ENCODE assay signal across 17 cellular contexts in genomic region chr9:34079181-34079580, GRCh38. TPM values are rescaled to one million over a fixed set of nuclear protein-coding genes. Genes with fewer than 3 reads are reported as not detected.
DNase-seq lines count a peak whose midpoint lies in the region; ATAC-seq and TF ChIP-seq lines count a peak whose summit lies in the region.
"Had no signal": no experiment of that assay in that cellular context is flagged by ENCODE, and none has a peak within 500 bp of the region (broad histone marks: within the 10 kb centered on the region; RNA-seq: fewer than 3 reads in every experiment).

No MANE protein-coding gene starts in this region.

- in situ Hi-C loops in Panc1 (cut with HindIII; ENCODE audit: low pct_unique_long_range_greater_than_20kb, low sequenced_read_pairs), result no loop called here

- no peak overlapping the region for H3K14ac ChIP-seq in trophoblast cell (ENCODE audit: low read length)

- H3K4ac ChIP-seq in trophoblast cell (ENCODE audit: low read depth, low read length), result no peak overlapping the region

- no peaks in the 10 kb centered on the region for H3K27me3 ChIP-seq in Panc1 (ENCODE audit: control insufficient read depth, insufficient read depth, low read length)
- no peaks in the 10 kb centered on the region for H3K27me3 ChIP-seq in trophoblast cell (ENCODE audit: insufficient read depth, low read length)
- H3K27me3 ChIP-seq: neural progenitor cell, thyroid gland had no signal

- H3K36me3 ChIP-seq in Panc1 (ENCODE audit: control insufficient read depth, insufficient read depth, low read length) (no peaks in the 10 kb centered on the region), trophoblast cell (ENCODE audit: control insufficient read depth in 1 of 2, insufficient read depth in 2 of 2, low read length in 2 of 2) (no peaks in the 10 kb centered on the region)
- H3K36me3 ChIP-seq: neural progenitor cell, thyroid gland had no signal

- H3K27ac ChIP-seq in Panc1 (ENCODE audit: low read length) (no peak overlapping the region), trophoblast cell (ENCODE audit: low read depth, low read length) (no peak overlapping the region)
- H3K27ac ChIP-seq: neural progenitor cell, skin epidermis, thyroid gland had no signal

- no peaks in the 10 kb centered on the region for H3K4me1 ChIP-seq in Panc1 (ENCODE audit: control insufficient read depth, insufficient read depth, low read length)
- no peaks in the 10 kb centered on the region for H3K4me1 ChIP-seq in trophoblast cell (ENCODE audit: control insufficient read depth in 1 of 2, insufficient read depth in 2 of 2, low read length in 2 of 2)
- H3K4me1 ChIP-seq: neural progenitor cell, thyroid gland had no signal

- H2BK12ac ChIP-seq in trophoblast cell (ENCODE audit: low read length), result no peak overlapping the region

- H4K8ac ChIP-seq in trophoblast cell (ENCODE audit: low read depth, low read length), result no peak overlapping the region

- no TSS peak for BruUV-seq in Panc1 (replicated peaks; lab: Mats Ljungman, UMichigan)

- no peak for TF ChIP-seq CTCF in Panc1 (IDR thresholded peaks at IDR 0.05)

- POLR2A ChIA-PET in Panc1 (lab: Charles Lee), result no interaction called here

- H2AFZ ChIP-seq in trophoblast cell (ENCODE audit: insufficient read depth, low read length, poor library complexity), result no peak overlapping the region
- H2AFZ ChIP-seq: neural progenitor cell had no signal

- no peak overlapping the region for H4K91ac ChIP-seq in trophoblast cell (ENCODE audit: low read depth, low read length)

- no peak overlapping the region for H3K4me2 ChIP-seq in trophoblast cell (ENCODE audit: low read length)
- H3K4me2 ChIP-seq: neural progenitor cell had no signal

- H3K79me1 ChIP-seq in trophoblast cell (ENCODE audit: low read length), result no peaks in the 10 kb centered on the region

- H3K23ac ChIP-seq in trophoblast cell (ENCODE audit: low read length), result no peak overlapping the region

- H3K9ac ChIP-seq in trophoblast cell (ENCODE audit: low read length), result no peak overlapping the region
- H3K9ac ChIP-seq: neural progenitor cell had no signal

- H4K12ac ChIP-seq in trophoblast cell (ENCODE audit: low read depth, low read length), result no peak overlapping the region

- WGBS in trophoblast cell (ENCODE audit: extremely low coverage, insufficient coverage, insufficient read length), result no CpG with 5 or more reads among the region's 2 CpGs

- no peak overlapping the region for H3K18ac ChIP-seq in trophoblast cell (ENCODE audit: low read length)

- H3K4me3 ChIP-seq in Panc1 (ENCODE audit: low read depth in 2 of 2, low read length in 2 of 2) (no peak overlapping the region), trophoblast cell (ENCODE audit: low read depth, low read length) (no peak overlapping the region)
- H3K4me3 ChIP-seq: neural progenitor cell, skin epidermis, thyroid gland had no signal

- ATAC-seq in Panc1 (no peak), esophagus mucosa (peak; percentile 30), left lobe of liver (no peak)
- ATAC-seq: SK-N-SH treated with all-trans-retinoic acid at 6 μM for 48 hours had no signal

- intact Hi-C loops in Panc1 (cut with micrococcal nuclease; ENCODE audit: unreplicated experiment), result no loop called here

- no peaks in the 10 kb centered on the region for H3K9me3 ChIP-seq in Panc1 (ENCODE audit: control insufficient read depth, insufficient read depth, low read depth, low read length)
- H3K9me3 ChIP-seq in trophoblast cell (ENCODE audit: insufficient read depth, low read depth, low read length), result no peaks in the 10 kb centered on the region
- H3K9me3 ChIP-seq: thyroid gland had no signal

- no peak overlapping the region for H2BK5ac ChIP-seq in trophoblast cell (ENCODE audit: low read depth, low read length, poor library complexity)

- CTCF ChIA-PET in Panc1 (lab: Charles Lee), result no interaction called here

- no peak overlapping the region for H2BK120ac ChIP-seq in trophoblast cell (ENCODE audit: insufficient read depth, low read length, poor library complexity)

- H3K79me2 ChIP-seq in trophoblast cell (ENCODE audit: control insufficient read depth, insufficient read depth, low read length, poor library complexity), result no peaks in the 10 kb centered on the region

- no peak overlapping the region for H2AK5ac ChIP-seq in trophoblast cell (ENCODE audit: low read length)

- DNase-seq in NCI-H2196 (lab: John Stamatoyannopoulos, UW; ENCODE audit: unreplicated experiment) (peak; percentile 26), NCI-H2196 treated with DMSO at 0.1 percent for 48 hours (lab: John Stamatoyannopoulos, UW; ENCODE audit: unreplicated experiment) (no peak), Panc1 (ENCODE audit: low read depth, low spot score) (peak; percentile 42), trophoblast cell (peak; percentile 88 to 97), ureter (ENCODE audit: low spot score) (no peak), NCI-H774 (lab: John Stamatoyannopoulos, UW) (no peak), left lobe of liver (ENCODE audit: low spot score) (no peak)
- DNase-seq: activated CD4-positive, CD25-positive, alpha-beta regulatory T cell; activated T-cell treated with anti-CD3 and anti-CD28 coated beads, Interleukin-2, amount 50 U/mL, for 1 hour; CD8-positive, alpha-beta memory T cell; KG1; NCI-H187 treated with DMSO at 0.1 percent for 48 hours; thyroid gland had no signal

RNA-seq across cellular contexts. Expression of gene UBAP2, which starts 30.5 kb away (rescaled TPM):
- 94.6 TPM for total RNA-seq in Panc1 (2021; ENCODE audit: unreplicated experiment)
- 73.3 TPM for polyA plus RNA-seq in Panc1 (2012; ENCODE audit: insufficient read length)
- total RNA-seq in esophagus mucosa, result 23.4 TPM
- polyA plus RNA-seq in trophoblast cell (2013), result 47.9 and 48.4 TPM in 2 replicates
- 54.6 TPM for total RNA-seq in ureter
- 10.8 TPM for total RNA-seq in left lobe of liver

RNA-seq across cellular contexts. Expression of gene DCAF12, which starts 47.3 kb away (rescaled TPM):
- total RNA-seq in Panc1 (2021; ENCODE audit: unreplicated experiment) (38.3 TPM), esophagus mucosa (39.5 TPM), ureter (31.6 TPM), left lobe of liver (14.4 TPM)
- polyA plus RNA-seq in Panc1 (2012; ENCODE audit: insufficient read length), result 25.2 TPM
- polyA plus RNA-seq in trophoblast cell (2013), result 80.2 and 88.4 TPM in 2 replicates

Comparison
In these comparisons a context has a peak if more than half of its experiments do, and no peak if none do; other contexts are left out.
1. DNase-seq: peak in NCI-H2196 (single experiment), Panc1 (single experiment) and trophoblast cell (2 of 2); none in NCI-H2196 treated with DMSO at 0.1 percent for 48 hours (single experiment), ureter (single experiment), NCI-H774 (single experiment) and left lobe of liver (single experiment).